24 cellular contexts compared by ENCODE assay signal in genomic region chr19:30846102-30846501, GRCh38.
"Had no signal": no experiment of that assay in that cellular context is flagged by ENCODE, and none has a peak within 500 bp of the region (broad histone marks: within the 10 kb centered on the region; RNA-seq: fewer than 3 reads in every experiment).

No MANE protein-coding gene starts in this region.

- H3K27ac Mint-ChIP-seq: dendritic cell treated with granulocyte-macrophage colony-stimulating factor and Interleukin-4, amounts not matched to agents 40 ng/mL and 50 ng/mL, for 4 days; effector memory CD8-positive, alpha-beta T cell; endodermal cell had no signal

- H3K9me3 Mint-ChIP-seq: dendritic cell treated with granulocyte-macrophage colony-stimulating factor and Interleukin-4, amounts not matched to agents 40 ng/mL and 50 ng/mL, for 4 days; effector memory CD8-positive, alpha-beta T cell; endodermal cell had no signal

- H3K9me3 ChIP-seq: colonic mucosa, esophagus squamous epithelium, gastrocnemius medialis, gastroesophageal sphincter, heart left ventricle, heart right ventricle had no signal

- H3K27ac ChIP-seq: colonic mucosa, coronary artery, dorsolateral prefrontal cortex, epithelial cell of prostate, esophagus squamous epithelium, foreskin keratinocyte, gastrocnemius medialis, gastroesophageal sphincter, heart left ventricle, heart right ventricle had no signal

- H3K27me3 ChIP-seq: colonic mucosa, dorsolateral prefrontal cortex, esophagus squamous epithelium, foreskin keratinocyte, gastrocnemius medialis, gastroesophageal sphincter, heart left ventricle had no signal

- H3K4me1 Mint-ChIP-seq: endodermal cell had no signal

- H3K4me3 ChIP-seq: colonic mucosa, coronary artery, dorsolateral prefrontal cortex, esophagus squamous epithelium, gastrocnemius medialis, gastroesophageal sphincter, heart left ventricle, heart right ventricle had no signal

- H3K36me3 ChIP-seq: colonic mucosa, esophagus squamous epithelium, gastrocnemius medialis, gastroesophageal sphincter, heart left ventricle, heart right ventricle had no signal

- H3K4me1 ChIP-seq: colonic mucosa, esophagus squamous epithelium, foreskin keratinocyte, gastrocnemius medialis, heart left ventricle, heart right ventricle had no signal

- ATAC-seq: effector memory CD8-positive, alpha-beta T cell; esophagus mucosa; foreskin keratinocyte; gastrocnemius medialis; gastroesophageal sphincter; heart left ventricle; heart right ventricle had no signal

- H3K27me3 Mint-ChIP-seq: dendritic cell treated with granulocyte-macrophage colony-stimulating factor and Interleukin-4, amounts not matched to agents 40 ng/mL and 50 ng/mL, for 4 days had no signal

- DNase-seq: colonic mucosa; cortex of kidney; dermis blood vessel endothelial cell; dorsolateral prefrontal cortex; effector CD4-positive, alpha-beta T cell; effector CD8-positive, alpha-beta T cell; effector memory CD4-positive, alpha-beta T cell; effector memory CD8-positive, alpha-beta T cell; endodermal cell; erythroblast; esophagus squamous epithelium; foreskin fibroblast; foreskin keratinocyte; foreskin melanocyte; gastrocnemius medialis; glutamatergic neuron; head of caudate nucleus; heart left ventricle; heart right ventricle had no signal

- H3K4me3 Mint-ChIP-seq: dendritic cell treated with granulocyte-macrophage colony-stimulating factor and Interleukin-4, amounts not matched to agents 40 ng/mL and 50 ng/mL, for 4 days; effector memory CD8-positive, alpha-beta T cell; endodermal cell had no signal
